8 cellular contexts compared by ENCODE assay signal in the genomic region with DNA sequence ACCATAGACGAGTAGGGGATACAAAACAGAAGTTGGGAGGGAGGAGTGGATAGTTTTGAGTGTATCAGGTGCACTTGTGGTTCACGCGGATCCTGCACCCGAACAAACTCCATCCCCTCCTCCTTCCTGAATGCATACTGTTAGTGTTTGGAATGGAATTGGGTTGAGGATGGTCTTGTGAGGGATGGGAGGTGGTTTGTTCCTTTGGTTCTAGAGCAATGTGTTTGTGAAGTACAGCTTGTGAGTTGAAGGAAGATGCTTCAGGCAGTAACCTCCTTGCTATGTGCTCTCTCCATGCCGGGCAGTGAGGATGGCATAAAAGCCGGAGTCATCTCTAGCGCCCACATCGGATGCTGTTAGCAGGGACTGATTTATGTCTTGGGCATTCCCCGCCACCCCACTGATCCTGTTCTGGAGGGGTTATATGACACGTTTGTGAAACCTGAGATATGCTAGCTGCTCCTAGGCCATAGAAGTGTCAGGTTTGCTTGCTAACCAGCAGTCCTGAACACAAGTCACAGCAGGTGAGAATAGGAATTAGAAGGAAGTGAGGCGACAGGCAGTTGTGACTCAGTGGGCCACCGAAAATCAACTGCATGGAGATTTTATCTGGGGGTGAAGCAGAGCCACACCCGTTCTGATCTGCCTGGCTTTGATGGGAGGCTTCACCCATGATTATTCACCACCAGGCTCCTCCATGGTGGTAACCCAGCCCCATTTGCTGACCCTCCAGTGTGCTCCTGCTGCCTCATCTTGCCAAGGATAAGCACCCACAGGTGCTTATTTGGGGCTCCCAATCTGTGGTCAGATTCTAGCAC. TPM values are rescaled to one million over a fixed set of nuclear protein-coding genes. Genes with fewer than 3 reads are reported as not detected.
DNase-seq lines count a peak whose midpoint lies in the region; ATAC-seq and TF ChIP-seq lines count a peak whose summit lies in the region.

No MANE protein-coding gene starts in this region.

- H2AFZ ChIP-seq in KMS-11 (ENCODE audit: low read depth), result no peak overlapping the region

- H3K27ac ChIP-seq in CD8-positive, alpha-beta T cell (ENCODE audit: low read depth, low read length), result peak overlapping the region; percentile 11
- H3K27ac ChIP-seq in KMS-11 (peak overlapping the region; percentile 63), testis (no peak overlapping the region)

- CTCF ChIA-PET in CD8-positive, alpha-beta T cell (lab: Charles Lee), result interaction anchor here (1.2 to 3.2 kb wide), 7 partner anchors 10 to 226 kb away, joined by 3 to 17 read pairs (median 5); no protein-coding TSS in a partner anchor

- POLR2A ChIA-PET in CD8-positive, alpha-beta T cell (lab: Charles Lee), result interaction anchor here (0.7 to 2.2 kb wide), 5 partner anchors 11 to 68 kb away, joined by 3 to 11 read pairs (median 3); no protein-coding TSS in a partner anchor

- H3K36me3 Mint-ChIP-seq in CD8-positive, alpha-beta T cell, result peaks cover 11% of the 10 kb centered on the region
- peaks cover 0 to 4% of the 10 kb centered on the region in 2 donors for H3K36me3 Mint-ChIP-seq in naive B cell

- no peaks in the 10 kb centered on the region for H3K27me3 ChIP-seq in CD8-positive, alpha-beta T cell (ENCODE audit: insufficient read depth, low read length)
- H3K27me3 ChIP-seq in KMS-11 (ENCODE audit: insufficient read depth, low read depth), result no peaks in the 10 kb centered on the region
- H3K27me3 ChIP-seq in testis, result no peaks in the 10 kb centered on the region

- peak overlapping the region; percentile 92 for H3K4me2 ChIP-seq in KMS-11

- H3K4me1 Mint-ChIP-seq in CD8-positive, alpha-beta T cell (ENCODE audit: low read depth), result peaks cover 69% of the 10 kb centered on the region
- H3K4me1 Mint-ChIP-seq in naive B cell, result peaks cover 52 to 81% (median 78%) of the 10 kb centered on the region in 3 donors

- peak overlapping the region; percentile 60 for H3K27ac Mint-ChIP-seq in CD8-positive, alpha-beta T cell
- H3K27ac Mint-ChIP-seq in naive B cell, result peak overlapping the region; percentile 38 to 89 (median 82)

- peak overlapping the region; percentile 39; the same call in 1 of the 2 replicates for H3K9ac ChIP-seq in KMS-11

- TF ChIP-seq POLR2A in testis (IDR thresholded peaks at IDR 0.05), result no peak

- H3K9me3 ChIP-seq in CD8-positive, alpha-beta T cell (ENCODE audit: low read length), result no peaks in the 10 kb centered on the region
- H3K9me3 ChIP-seq in testis, result no peaks in the 10 kb centered on the region

- H3K9me3 Mint-ChIP-seq in CD8-positive, alpha-beta T cell, result no peaks in the 10 kb centered on the region
- H3K9me3 Mint-ChIP-seq in naive B cell, result no peaks in the 10 kb centered on the region

- H3K27me3 Mint-ChIP-seq in CD8-positive, alpha-beta T cell (ENCODE audit: low read depth), result no peaks in the 10 kb centered on the region
- no peaks in the 10 kb centered on the region for H3K27me3 Mint-ChIP-seq in naive B cell

- 23 to 36% methylated on average over 13 of the region's 13 CpGs for WGBS in testis, 2 donors

- peaks cover 64% of the 10 kb centered on the region for H3K79me2 ChIP-seq in KMS-11 (ENCODE audit: insufficient read depth, low read depth)

- peak overlapping the region; percentile 92 for H3K4me3 Mint-ChIP-seq in CD8-positive, alpha-beta T cell
- H3K4me3 Mint-ChIP-seq in naive B cell, result peak overlapping the region; percentile 85 to 93 (median 90)

- H4K20me1 ChIP-seq in KMS-11 (ENCODE audit: insufficient read depth), result peaks cover 2% of the 10 kb centered on the region

- intact Hi-C loops in CD8-positive, alpha-beta T cell (cut with DNase I, micrococcal nuclease), result loop anchor here (1.0 to 5.0 kb wide), 5 partner anchors 34 to 112 kb away; a partner anchor contains a TSS
- intact Hi-C loops in testis (cut with DNase I; ENCODE audit: low total_unique reads), result no loop called here

- H3K4me1 ChIP-seq in CD8-positive, alpha-beta T cell (ENCODE audit: insufficient read depth, low read length), result peaks cover 49% of the 10 kb centered on the region
- H3K4me1 ChIP-seq in KMS-11 (ENCODE audit: low read depth, poor library complexity, severe bottlenecking) (peaks cover 53% of the 10 kb centered on the region), testis (peaks cover 47% of the 10 kb centered on the region)

- DNase-seq in CD8-positive, alpha-beta T cell, result peak in 3 of 7 experiments; percentile 45 to 57 (median 52)
- DNase-seq in dermis blood vessel endothelial cell, result peak; percentile 55
- peak; percentile 45 for DNase-seq in naive B cell
- no peak for DNase-seq in testis

- no peaks in the 10 kb centered on the region for H3K36me3 ChIP-seq in CD8-positive, alpha-beta T cell (ENCODE audit: insufficient read depth, low read length)
- no peaks in the 10 kb centered on the region for H3K36me3 ChIP-seq in KMS-11 (ENCODE audit: insufficient read depth)
- no peaks in the 10 kb centered on the region for H3K36me3 ChIP-seq in testis (ENCODE audit: low read depth, missing control alignments)

- H3K4me3 ChIP-seq in CD8-positive, alpha-beta T cell (ENCODE audit: low read depth, low read length), result peak overlapping the region; percentile 48
- H3K4me3 ChIP-seq in KMS-11 (IDR thresholded peaks at IDR 0.05; ENCODE audit: insufficient read depth, low read depth, low read length) (peak overlapping the region; percentile 48), testis (peak overlapping the region; percentile 59 to 60)

- peak; percentile 18 for ATAC-seq in CD8-positive, alpha-beta T cell
- ATAC-seq in activated CD4-positive, CD25-positive, alpha-beta regulatory T cell treated with anti-CD3 and anti-CD28 coated beads, Interleukin-2, amount 50 U/mL, for 24 hours, result peak; percentile 53 to 60
- peak; percentile 40 to 41 for ATAC-seq in naive B cell (ENCODE audit: low read depth in 2 of 2)
- ATAC-seq in HG03196 (IDR thresholded peaks at IDR 0.05; ENCODE audit: unreplicated experiment), result no peak
- no peak for ATAC-seq in GM21825 (IDR thresholded peaks at IDR 0.05; ENCODE audit: unreplicated experiment)

- TF ChIP-seq CTCF in CD8-positive, alpha-beta T cell (IDR thresholded peaks at IDR 0.05), result no peak
- no peak for TF ChIP-seq CTCF in KMS-11 (conservative IDR thresholded peaks at IDR 0.05; ENCODE audit: low read depth, low read length)
- TF ChIP-seq CTCF in testis (IDR thresholded peaks at IDR 0.05), result no peak

RNA-seq across cellular contexts. Expression of a gene that starts 2.2 kb away (rescaled TPM):
- total RNA-seq in CD8-positive, alpha-beta T cell, result 10 to 100 TPM; 72.1 to 78.5 TPM
- total RNA-seq in dermis blood vessel endothelial cell, result 186 and 288 TPM in 2 replicates
- 10 to 100 TPM in 1 of 6 donors, 1 to 10 TPM in 4, not detected in 1; 2.6 to 12.1 (median 4.0) TPM for polyA plus RNA-seq in naive B cell (ENCODE audit: low read depth in 6 of 6)
- 100 to 1,000 TPM; 105 to 108 TPM for total RNA-seq in testis
- 52.5 TPM for polyA plus RNA-seq in testis (ENCODE audit: insufficient read depth, low read depth, low replicate concordance)

RNA-seq across cellular contexts. Expression of a gene that starts 37.2 kb away (rescaled TPM):
- total RNA-seq in CD8-positive, alpha-beta T cell, result under 1 TPM; 0.52 to 0.64 TPM
- total RNA-seq in dermis blood vessel endothelial cell (0.34 and 0.70 TPM in 2 replicates), testis (1 to 10 TPM; 7.4 to 7.5 TPM)
- polyA plus RNA-seq in naive B cell (ENCODE audit: low read depth in 6 of 6) (1 to 10 TPM in 2 of 6 donors, under 1 TPM in 3, not detected in 1; 0.40 to 1.7 (median 0.80) TPM), testis (ENCODE audit: insufficient read depth, low read depth, low replicate concordance) (11.1 TPM)

RNA-seq across cellular contexts. Expression of a gene that starts 40.7 kb away (rescaled TPM):
- total RNA-seq in CD8-positive, alpha-beta T cell, result under 1 TPM in 1 of 2 experiments, not detected in 1; 0.71 TPM
- total RNA-seq in dermis blood vessel endothelial cell (0.17 and 0.23 TPM in 2 replicates), testis (10 to 100 TPM; 12.1 to 22.8 TPM)
- polyA plus RNA-seq in naive B cell (ENCODE audit: low read depth in 6 of 6) (under 1 TPM in 2 of 6 donors, not detected in 4; 0.25 to 0.27 TPM), testis (ENCODE audit: insufficient read depth, low read depth, low replicate concordance) (45.4 TPM)

Comparison
In these comparisons a context has a peak if more than half of its experiments do, and no peak if none do; other contexts are left out.
1. ATAC-seq: peak in CD8-positive, alpha-beta T cell (single experiment), activated CD4-positive, CD25-positive, alpha-beta regulatory T cell treated with anti-CD3 and anti-CD28 coated beads, Interleukin-2, amount 50 U/mL, for 24 hours (2 of 2) and naive B cell (2 of 2); none in HG03196 (single experiment) and GM21825 (single experiment).
2. H3K27ac ChIP-seq: peak in CD8-positive, alpha-beta T cell (single experiment) and KMS-11 (single experiment); none in testis (0 of 2).
3. RNA of a gene that starts 40.7 kb away (total RNA-seq): 12.1 to 22.8 TPM in testis; 0.71 TPM in CD8-positive, alpha-beta T cell and 0.17 to 0.23 TPM in dermis blood vessel endothelial cell; every median in the first group is over 4 times any median in the second.
4. Peak in every context shown above with its lines, with median percentiles within 50 percentile points of each other: H3K4me3 ChIP-seq.